Comparison of ENCODE assay signal across 1 cellular context in the genomic region with DNA sequence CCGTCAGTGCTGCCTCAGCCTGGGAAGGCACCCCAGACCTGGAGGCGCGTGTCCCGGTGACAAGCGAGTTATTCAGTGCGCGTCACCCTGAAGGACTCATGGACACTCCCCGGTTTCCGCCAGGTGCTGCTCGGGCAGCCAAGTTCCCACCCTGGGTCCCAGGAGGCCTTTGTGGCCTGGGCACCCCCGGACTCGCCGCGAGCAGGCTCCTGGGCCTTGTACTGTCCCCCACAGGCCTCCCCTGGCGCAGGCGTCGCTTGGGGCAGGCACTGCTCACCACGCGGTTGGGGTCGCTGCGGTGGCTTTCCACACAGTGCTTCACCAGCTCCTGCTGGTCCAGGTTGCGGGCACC.
TF ChIP-seq lines count a peak whose summit lies in the region.

No MANE protein-coding gene starts in this region.

TF ChIP-seq in IMR-90, 13 proteins besides CTCF, POLR2A, EP300 and RAD21:
- TF ChIP-seq SMC3 (IDR thresholded peaks at IDR 0.05; ENCODE audit: low read depth, low read length): no peak
- no peak for TF ChIP-seq RFX5 (IDR thresholded peaks at IDR 0.05; ENCODE audit: low read depth, low read length)
- no peak for TF ChIP-seq MAZ (IDR thresholded peaks at IDR 0.05; ENCODE audit: borderline replicate concordance, low read depth, low read length)
- TF ChIP-seq, protein P1, sequence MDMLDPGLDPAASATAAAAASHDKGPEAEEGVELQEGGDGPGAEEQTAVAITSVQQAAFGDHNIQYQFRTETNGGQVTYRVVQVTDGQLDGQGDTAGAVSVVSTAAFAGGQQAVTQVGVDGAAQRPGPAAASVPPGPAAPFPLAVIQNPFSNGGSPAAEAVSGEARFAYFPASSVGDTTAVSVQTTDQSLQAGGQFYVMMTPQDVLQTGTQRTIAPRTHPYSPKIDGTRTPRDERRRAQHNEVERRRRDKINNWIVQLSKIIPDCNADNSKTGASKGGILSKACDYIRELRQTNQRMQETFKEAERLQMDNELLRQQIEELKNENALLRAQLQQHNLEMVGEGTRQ (IDR thresholded peaks at IDR 0.05; ENCODE audit: low read depth, low read length): no peak
- no peak for TF ChIP-seq FOS (IDR thresholded peaks at IDR 0.05; ENCODE audit: low read depth, low read length)
- no peak for TF ChIP-seq CHD1 (IDR thresholded peaks at IDR 0.05; ENCODE audit: low read depth, low read length)
- TF ChIP-seq RCOR1 (IDR thresholded peaks at IDR 0.05; ENCODE audit: insufficient replicate concordance, low read length): no peak
- no peak for TF ChIP-seq NFE2L2 (IDR thresholded peaks at IDR 0.05; ENCODE audit: low read depth, low read length)
- TF ChIP-seq, protein P2, sequence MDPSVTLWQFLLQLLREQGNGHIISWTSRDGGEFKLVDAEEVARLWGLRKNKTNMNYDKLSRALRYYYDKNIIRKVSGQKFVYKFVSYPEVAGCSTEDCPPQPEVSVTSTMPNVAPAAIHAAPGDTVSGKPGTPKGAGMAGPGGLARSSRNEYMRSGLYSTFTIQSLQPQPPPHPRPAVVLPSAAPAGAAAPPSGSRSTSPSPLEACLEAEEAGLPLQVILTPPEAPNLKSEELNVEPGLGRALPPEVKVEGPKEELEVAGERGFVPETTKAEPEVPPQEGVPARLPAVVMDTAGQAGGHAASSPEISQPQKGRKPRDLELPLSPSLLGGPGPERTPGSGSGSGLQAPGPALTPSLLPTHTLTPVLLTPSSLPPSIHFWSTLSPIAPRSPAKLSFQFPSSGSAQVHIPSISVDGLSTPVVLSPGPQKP (IDR thresholded peaks at IDR 0.05; ENCODE audit: borderline replicate concordance, low read depth, low read length): no peak
- TF ChIP-seq BHLHE40 (IDR thresholded peaks at IDR 0.05; ENCODE audit: low read depth, low read length): no peak
- no peak for TF ChIP-seq MXI1 (IDR thresholded peaks at IDR 0.05; ENCODE audit: borderline replicate concordance, low read depth, low read length)
- TF ChIP-seq MAFK (IDR thresholded peaks at IDR 0.05; ENCODE audit: low read depth, low read length): no peak
- no peak for TF ChIP-seq CEBPB (IDR thresholded peaks at IDR 0.05; ENCODE audit: low read depth, low read length)
